10 cellular contexts compared by ENCODE assay signal in the genomic region with DNA sequence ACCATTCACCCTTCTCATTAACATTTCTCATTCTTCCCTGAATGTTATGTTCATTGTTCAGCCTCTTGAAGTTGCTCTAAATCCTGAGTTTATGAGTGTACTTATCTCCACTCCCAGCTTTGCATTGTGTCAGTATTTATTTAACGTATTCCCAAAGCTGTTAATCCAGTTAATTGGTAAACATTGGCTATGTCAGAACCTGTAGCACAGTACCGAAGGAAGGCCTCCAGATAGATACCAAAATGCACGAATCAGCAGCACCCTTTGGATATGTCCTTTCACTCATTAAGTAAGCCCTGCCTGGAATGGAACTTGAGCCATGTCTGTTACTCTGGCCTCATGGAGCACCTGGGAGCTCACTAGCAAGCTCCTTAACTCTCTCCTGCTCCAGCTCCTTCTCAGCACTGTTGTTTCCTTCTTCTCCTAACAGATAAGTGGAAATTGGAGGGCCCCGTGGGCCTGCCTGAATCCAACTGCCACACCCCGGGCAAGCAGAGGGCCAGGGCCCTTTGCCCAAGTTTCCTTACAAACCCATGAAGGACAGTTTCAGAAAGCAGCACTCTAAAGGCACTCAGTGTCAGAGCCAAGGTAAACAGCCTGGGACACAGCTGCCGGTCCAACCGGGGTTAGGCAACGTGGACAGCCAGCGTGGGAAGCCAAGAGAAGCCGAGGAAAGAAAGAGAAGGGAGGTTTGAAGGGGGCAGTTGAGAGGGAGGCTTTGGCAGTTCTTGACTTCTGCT.
A peak's percentile ranks its signal among the peaks of the same experiment; 100 is the strongest.
DNase-seq lines count a peak whose midpoint lies in the region; ATAC-seq and TF ChIP-seq lines count a peak whose summit lies in the region.
"Had no signal": no experiment of that assay in that cellular context is flagged by ENCODE, and none has a peak within 500 bp of the region (broad histone marks: within the 10 kb centered on the region; RNA-seq: fewer than 3 reads in every experiment).

No MANE protein-coding gene starts in this region.

- no peaks in the 10 kb centered on the region for H3K27me3 ChIP-seq in vagina

- no peak for ATAC-seq in T-helper 17 cell

- H3K27ac Mint-ChIP-seq in T-helper 17 cell = no peak overlapping the region

- peaks cover 1% of the 10 kb centered on the region for H3K36me3 Mint-ChIP-seq in T-helper 17 cell (ENCODE audit: low read depth)

- TF ChIP-seq POLR2A in vagina (IDR thresholded peaks at IDR 0.05) = no peak

- no peak overlapping the region for H3K4me3 ChIP-seq in cardiac fibroblast (replicated peaks in 1 of 2; ENCODE audit: low read depth in 2 of 2, low read length in 2 of 2)
- no peak overlapping the region for H3K4me3 ChIP-seq in vagina

- H3K9me3 ChIP-seq in vagina = no peaks in the 10 kb centered on the region
- no peaks in the 10 kb centered on the region for H3K9me3 ChIP-seq in T-helper 17 cell (ENCODE audit: control insufficient read depth, low read length, poor library complexity, severe bottlenecking)

- H3K4me3 Mint-ChIP-seq in T-helper 17 cell = no peak overlapping the region

- peaks cover 30% of the 10 kb centered on the region for H3K27me3 Mint-ChIP-seq in T-helper 17 cell

- H3K36me3 ChIP-seq in vagina = no peaks in the 10 kb centered on the region

- intact Hi-C loops in vagina (cut with DNase I) = loop anchor here (10.0 kb wide), 1 partner anchor 64 kb away; no protein-coding TSS in a partner anchor

- peak overlapping the region; percentile 57 for H3K27ac ChIP-seq in vagina

- H3K4me1 ChIP-seq in vagina = peaks cover 39% of the 10 kb centered on the region

- H3K4me1 Mint-ChIP-seq in T-helper 17 cell = peaks cover 3% of the 10 kb centered on the region

- no peak for TF ChIP-seq CTCF in cardiac fibroblast (IDR thresholded peaks at IDR 0.05; ENCODE audit: low read depth, low read length)
- no peak for TF ChIP-seq CTCF in vagina (IDR thresholded peaks at IDR 0.05)

- DNase-seq in SHP77 (lab: John Stamatoyannopoulos, UW) (peak; percentile 7 to 30), SHP77 treated with DMSO at 0.1 percent for 48 hours (lab: John Stamatoyannopoulos, UW) (no peak), cardiac fibroblast (ENCODE audit: low read depth in 2 of 2) (peak; percentile 66 to 70), medulla oblongata (ENCODE audit: extremely low spot score) (peak; percentile 61), vagina (ENCODE audit: extremely low spot score in 2 of 2) (peak in 1 of 2 donors; percentile 89), T-helper 17 cell (no peak), NCI-H524 treated with DMSO at 0.1 percent for 48 hours (lab: John Stamatoyannopoulos, UW) (no peak)
- DNase-seq in effector CD4-positive, alpha-beta T cell = no peak
- DNase-seq: ACHN; effector memory CD4-positive, alpha-beta T cell had no signal

Comparison
In these comparisons a context has a peak if more than half of its experiments do, and no peak if none do; other contexts are left out.
1. DNase-seq: peak in SHP77 (2 of 2), cardiac fibroblast (2 of 2) and medulla oblongata (single experiment); none in SHP77 treated with DMSO at 0.1 percent for 48 hours (single experiment), effector CD4-positive, alpha-beta T cell (single experiment), T-helper 17 cell (0 of 3) and NCI-H524 treated with DMSO at 0.1 percent for 48 hours (single experiment).